Comparison of ENCODE assay signal across 1 cellular context in the genomic region with DNA sequence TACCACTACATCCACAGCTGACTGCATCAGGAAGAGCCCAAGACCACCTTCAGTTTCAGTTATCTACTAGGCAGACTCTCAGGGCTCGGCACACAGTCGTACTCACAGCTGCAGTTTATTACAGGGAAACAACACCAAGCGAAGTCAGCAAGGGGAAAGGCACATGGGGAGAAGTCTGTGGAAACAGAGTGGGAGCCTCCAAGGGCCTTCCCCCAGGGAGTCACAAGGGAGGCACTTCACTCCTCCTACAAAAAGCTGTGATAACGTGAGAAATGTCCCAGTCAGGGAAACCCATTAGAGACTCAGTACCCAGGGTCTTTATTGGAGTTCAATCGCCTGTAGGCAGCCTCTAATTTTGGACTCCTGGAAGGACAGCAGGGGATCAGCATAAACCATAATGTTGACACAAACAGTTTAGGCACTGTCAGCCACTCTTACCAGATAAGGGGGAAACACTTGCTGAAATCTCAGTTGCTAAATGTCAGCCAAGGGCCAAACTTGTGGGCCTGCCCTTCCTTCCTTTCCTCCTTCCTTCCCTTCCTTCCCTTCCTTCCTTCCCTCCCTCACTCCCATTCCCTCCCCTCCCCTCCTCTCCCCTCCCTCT.
TF ChIP-seq lines count a peak whose summit lies in the region.

No MANE protein-coding gene starts in this region.

TF ChIP-seq in K562, 482 proteins besides CTCF, POLR2A, EP300 and RAD21 (continued from another document):
- TF ChIP-seq HDAC1 (IDR thresholded peaks at IDR 0.05) (peak in 1 of 2 experiments; percentile 39; a peak in 1 of 4 replicates), KDM1A (IDR thresholded peaks at IDR 0.05) (peak; percentile 37 to 65; a peak in 3 of 4 replicates), RCOR1 (IDR thresholded peaks at IDR 0.05; ENCODE audit: borderline replicate concordance in 1 of 2, low read depth in 2 of 2, low read length in 2 of 2) (peak in 1 of 2 experiments; percentile 33; a peak in 1 of 4 replicates), HLTF (IDR thresholded peaks at IDR 0.05) (0 out of 2 replicates have a peak, but pooled peaks have one; percentile 18)
